Comparison of ENCODE assay signal across 24 cellular contexts in genomic region chr7:37360469-37360868, GRCh38.
DNase-seq lines count a peak whose midpoint lies in the region; ATAC-seq lines count a peak whose summit lies in the region.
"Had no signal": no experiment of that assay in that cellular context is flagged by ENCODE, and none has a peak within 500 bp of the region (broad histone marks: within the 10 kb centered on the region; RNA-seq: fewer than 3 reads in every experiment).

No MANE protein-coding gene starts in this region.

- no peak for ATAC-seq in activated T-cell treated with anti-CD3 and anti-CD28 coated beads, Interleukin-2, amount 50 U/mL, for 4 hours
- no peak for ATAC-seq in activated T-helper 17 cell treated with anti-CD3 and anti-CD28 coated beads, Interleukin-2, amount 50 U/mL, for 72 hours (replicated peaks)
- no peak for ATAC-seq in HG02884 (IDR thresholded peaks at IDR 0.05; ENCODE audit: unreplicated experiment)
- ATAC-seq: left cardiac atrium had no signal

- H3K36me3 Mint-ChIP-seq in activated T-cell treated with anti-CD3 and anti-CD28 coated beads, Interleukin-2, amount 50 U/mL, for 4 hours (ENCODE audit: insufficient read depth) = peaks cover 4% of the 10 kb centered on the region
- peaks cover 10% of the 10 kb centered on the region for H3K36me3 Mint-ChIP-seq in activated T-helper 17 cell treated with anti-CD3 and anti-CD28 coated beads, Interleukin-2, amount 50 U/mL, for 72 hours (ENCODE audit: low read depth)
- peaks cover 0 to 20% (median 17%) of the 10 kb centered on the region in 3 donors for H3K36me3 Mint-ChIP-seq in immature natural killer cell

- H3K27ac Mint-ChIP-seq in activated T-helper 17 cell treated with anti-CD3 and anti-CD28 coated beads, Interleukin-2, amount 50 U/mL, for 72 hours = peak overlapping the region; percentile 92
- H3K27ac Mint-ChIP-seq in immature natural killer cell = peak overlapping the region in 1 of 6 donors; percentile 27
- H3K27ac Mint-ChIP-seq: dendritic cell treated with granulocyte-macrophage colony-stimulating factor and Interleukin-4, amounts not matched to agents 40 ng/mL and 50 ng/mL, for 4 days had no signal

- peak overlapping the region; percentile 54 for H3K4me3 Mint-ChIP-seq in activated T-cell treated with anti-CD3 and anti-CD28 coated beads, Interleukin-2, amount 50 U/mL, for 4 hours
- peak overlapping the region; percentile 80 for H3K4me3 Mint-ChIP-seq in activated T-helper 17 cell treated with anti-CD3 and anti-CD28 coated beads, Interleukin-2, amount 50 U/mL, for 72 hours
- H3K4me3 Mint-ChIP-seq in immature natural killer cell = peak overlapping the region; percentile 23 to 66 (median 62)
- H3K4me3 Mint-ChIP-seq: dendritic cell treated with granulocyte-macrophage colony-stimulating factor and Interleukin-4, amounts not matched to agents 40 ng/mL and 50 ng/mL, for 4 days had no signal

- H3K27me3 Mint-ChIP-seq in activated T-cell treated with anti-CD3 and anti-CD28 coated beads, Interleukin-2, amount 50 U/mL, for 4 hours (ENCODE audit: low read depth) = no peaks in the 10 kb centered on the region
- H3K27me3 Mint-ChIP-seq in activated T-helper 17 cell treated with anti-CD3 and anti-CD28 coated beads, Interleukin-2, amount 50 U/mL, for 72 hours = no peaks in the 10 kb centered on the region
- peaks cover 4 to 21% (median 12%) of the 10 kb centered on the region in 3 donors for H3K27me3 Mint-ChIP-seq in immature natural killer cell (ENCODE audit: low read depth in 3 of 3)
- H3K27me3 Mint-ChIP-seq: dendritic cell treated with granulocyte-macrophage colony-stimulating factor and Interleukin-4, amounts not matched to agents 40 ng/mL and 50 ng/mL, for 4 days; progenitor cell of endocrine pancreas had no signal

- no peaks in the 10 kb centered on the region for H3K9me3 Mint-ChIP-seq in activated T-cell treated with anti-CD3 and anti-CD28 coated beads, Interleukin-2, amount 50 U/mL, for 4 hours
- H3K9me3 Mint-ChIP-seq in activated T-helper 17 cell treated with anti-CD3 and anti-CD28 coated beads, Interleukin-2, amount 50 U/mL, for 72 hours = peaks cover 5% of the 10 kb centered on the region
- no peaks in the 10 kb centered on the region for H3K9me3 Mint-ChIP-seq in immature natural killer cell
- H3K9me3 Mint-ChIP-seq: dendritic cell treated with granulocyte-macrophage colony-stimulating factor and Interleukin-4, amounts not matched to agents 40 ng/mL and 50 ng/mL, for 4 days had no signal

- no peak for DNase-seq in activated T-cell treated with anti-CD3 and anti-CD28 coated beads, Interleukin-2, amount 50 U/mL, for 4 hours
- DNase-seq in activated T-cell treated with anti-CD3 and anti-CD28 coated beads for 4 hours (no peak), immature natural killer cell (peak in 1 of 3 donors; percentile 10), NCI-H748 (lab: John Stamatoyannopoulos, UW; ENCODE audit: unreplicated experiment) (no peak)
- DNase-seq in Jurkat, Clone E6-1 (ENCODE audit: low read depth, low spot score) = peak; percentile 81
- DNase-seq: central memory CD4-positive, alpha-beta T cell; esophagus squamous epithelium; foreskin melanocyte; HCEC 1CT; KBM-7; left cardiac atrium; mammary epithelial cell; MM.1S; NCI-H2029; NCI-H69; right lobe of liver; stimulated activated CD4-positive, alpha-beta T cell treated with anti-CD3 and anti-CD28 coated beads, Interleukin-2, amount 100 ng/mL, for 48 hours; trophoblast cell had no signal

- H3K4me3 ChIP-seq in Jurkat, Clone E6-1 (ENCODE audit: low read length) = no peak overlapping the region
- H3K4me3 ChIP-seq: BLaER1, esophagus squamous epithelium, right lobe of liver, SJCRH30 had no signal

- peaks cover 85% of the 10 kb centered on the region for H3K4me1 Mint-ChIP-seq in activated T-cell treated with anti-CD3 and anti-CD28 coated beads, Interleukin-2, amount 50 U/mL, for 4 hours (ENCODE audit: low read depth)
- H3K4me1 Mint-ChIP-seq in activated T-helper 17 cell treated with anti-CD3 and anti-CD28 coated beads, Interleukin-2, amount 50 U/mL, for 72 hours = peaks cover 60% of the 10 kb centered on the region
- H3K4me1 Mint-ChIP-seq in immature natural killer cell = peaks cover 56 to 88% of the 10 kb centered on the region in 2 donors
